In genomic region chr6:88133718-88134117, GRCh38 we compare ENCODE assay signal across 30 cellular contexts. TPM values are rescaled to one million over a fixed set of nuclear protein-coding genes. Genes with fewer than 3 reads are reported as not detected.
"Had no signal": no experiment of that assay in that cellular context is flagged by ENCODE, and none has a peak within 500 bp of the region (broad histone marks: within the 10 kb centered on the region; RNA-seq: fewer than 3 reads in every experiment).

No MANE protein-coding gene starts in this region.

- H3K27me3 ChIP-seq: ascending aorta, breast epithelium, cardiac muscle cell, colonic mucosa, esophagus muscularis mucosa, foreskin keratinocyte, gastrocnemius medialis had no signal

- DNase-seq: activated CD4-positive, alpha-beta memory T cell treated with anti-CD3 and anti-CD28 coated beads for 36 hours; activated CD4-positive, alpha-beta T cell treated with anti-CD3 and anti-CD28 coated beads for 36 hours; activated CD4-positive, alpha-beta T cell treated with anti-CD3 and anti-CD28 coated beads, Interleukin-2, amount 10 ng/mL, durations not matched to agents 24 days and 14 days; activated CD4-positive, CD25-positive, alpha-beta regulatory T cell; activated CD4-positive, CD25-positive, alpha-beta regulatory T cell treated with anti-CD3 and anti-CD28 coated beads, Interleukin-2, amount 50 U/mL, for 72 hours; activated CD8-positive, alpha-beta memory T cell treated with anti-CD3 and anti-CD28 coated beads, Interleukin-2, amount 10 ng/mL, durations not matched to agents 7 days and 5 days; activated CD8-positive, alpha-beta memory T cell treated with anti-CD3 and anti-CD28 coated beads, Interleukin-2, amount 50 U/mL, for 4 hours; activated CD8-positive, alpha-beta T cell treated with anti-CD3 and anti-CD28 coated beads, Interleukin-2, amount 10 ng/mL, durations not matched to agents 7 days and 5 days; activated effector memory CD4-positive, alpha-beta T cell treated with anti-CD3 and anti-CD28 coated beads, Interleukin-2, amount 50 U/mL, for 16 hours; activated naive CD4-positive, alpha-beta T cell treated with anti-CD3 and anti-CD28 coated beads for 36 hours; activated naive CD8-positive, alpha-beta T cell treated with anti-CD3 and anti-CD28 coated beads, Interleukin-2, amount 10 ng/mL, durations not matched to agents 7 days and 5 days; activated T-cell treated with anti-CD3 and anti-CD28 coated beads, Interleukin-2, amount 50 U/mL, for 1 hour; activated T-cell treated with anti-CD3 and anti-CD28 coated beads, Interleukin-2, amount 50 U/mL, for 48 hours; central memory CD4-positive, alpha-beta T cell; cerebellar nuclear complex; colonic mucosa; effector CD4-positive, alpha-beta T cell; effector memory CD8-positive, alpha-beta T cell; erythroblast; foreskin keratinocyte; gastrocnemius medialis; T-helper 2 cell had no signal

- ATAC-seq: activated CD4-positive, alpha-beta T cell treated with anti-CD3 and anti-CD28 coated beads for 36 hours; activated CD8-positive, alpha-beta memory T cell treated with anti-CD3 and anti-CD28 coated beads, Interleukin-2, amount 10 ng/mL, durations not matched to agents 7 days and 5 days; activated CD8-positive, alpha-beta T cell treated with anti-CD3 and anti-CD28 coated beads, Interleukin-2, amount 10 ng/mL, durations not matched to agents 7 days and 5 days; effector memory CD8-positive, alpha-beta T cell; foreskin keratinocyte; gastrocnemius medialis had no signal

- H3K4me1 ChIP-seq: ascending aorta, breast epithelium, colonic mucosa, esophagus muscularis mucosa, foreskin keratinocyte, gastrocnemius medialis had no signal

- H3K9me3 ChIP-seq: ascending aorta, breast epithelium, colonic mucosa, esophagus muscularis mucosa, gastrocnemius medialis had no signal

- H3K27ac ChIP-seq: ascending aorta, breast epithelium, cardiac muscle cell, colonic mucosa, esophagus muscularis mucosa, foreskin keratinocyte, gastrocnemius medialis had no signal

- H3K36me3 ChIP-seq: ascending aorta, breast epithelium, cardiac muscle cell, colonic mucosa, esophagus muscularis mucosa, gastrocnemius medialis had no signal

- H3K4me3 ChIP-seq: ascending aorta, breast epithelium, cardiac muscle cell, colonic mucosa, esophagus muscularis mucosa, gastrocnemius medialis had no signal

RNA-seq across cellular contexts. Expression of gene CNR1, which starts 32.4 kb away (rescaled TPM):
- total RNA-seq: activated CD4-positive, alpha-beta memory T cell treated with anti-CD3 and anti-CD28 coated beads for 36 hours; activated CD4-positive, alpha-beta T cell treated with anti-CD3 and anti-CD28 coated beads for 36 hours; activated CD4-positive, alpha-beta T cell treated with anti-CD3 and anti-CD28 coated beads, Interleukin-2, amount 10 ng/mL, durations not matched to agents 24 days and 14 days; activated CD8-positive, alpha-beta memory T cell treated with anti-CD3 and anti-CD28 coated beads for 36 hours; activated CD8-positive, alpha-beta memory T cell treated with anti-CD3 and anti-CD28 coated beads, Interleukin-2, amount 10 ng/mL, durations not matched to agents 7 days and 5 days; activated CD8-positive, alpha-beta T cell treated with anti-CD3 and anti-CD28 coated beads, Interleukin-2, amount 10 ng/mL, durations not matched to agents 7 days and 5 days; activated naive CD4-positive, alpha-beta T cell treated with anti-CD3 and anti-CD28 coated beads for 36 hours; activated naive CD8-positive, alpha-beta T cell treated with anti-CD3 and anti-CD28 coated beads, Interleukin-2, amount 10 ng/mL, durations not matched to agents 7 days and 5 days; activated T-helper 1 cell treated with anti-CD3 and anti-CD28 coated beads, Interleukin-12 subunit alpha, Interleukin-12 subunit beta, Interleukin-2, Interleukin-4 antibody, amounts not matched to agents 30 ng/mL and 10 ng/mL and 1 ng/mL, durations not matched to agents 14 hours and 24 hours and 36 hours; activated T-helper 2 cell treated with anti-CD3 and anti-CD28 coated beads, Interferon-gamma antibody, Interleukin-2, Interleukin-4, amounts not matched to agents 10 μg/mL and 5 μg/mL and 100 μg/mL, durations not matched to agents 14 hours and 24 hours and 36 hours; foreskin keratinocyte; T-helper 1 cell treated with Interleukin-12 subunit alpha and Interleukin-12 subunit beta and Interleukin-4 antibody, amounts not matched to agents 30 ng/mL and 1 ng/mL, for 36 hours had no signal
- polyA plus RNA-seq: foreskin keratinocyte had no signal
